31 cellular contexts compared by ENCODE assay signal in genomic region chr1:42908046-42908445, GRCh38.
"Had no signal": no experiment of that assay in that cellular context is flagged by ENCODE, and none has a peak within 500 bp of the region (broad histone marks: within the 10 kb centered on the region; RNA-seq: fewer than 3 reads in every experiment).

No MANE protein-coding gene starts in this region.

- H3K4me1 ChIP-seq: ascending aorta had no signal

- H3K4me3 ChIP-seq: ascending aorta, cardiac muscle cell had no signal

- H3K9me3 ChIP-seq: ascending aorta had no signal

- H3K27ac ChIP-seq: ascending aorta, cardiac muscle cell, VCaP had no signal

- ATAC-seq: activated CD8-positive, alpha-beta T cell treated with anti-CD3 and anti-CD28 coated beads for 36 hours; activated naive CD8-positive, alpha-beta T cell treated with anti-CD3 and anti-CD28 coated beads, Interleukin-2, amount 50 U/mL, for 24 hours; activated T-cell treated with anti-CD3 and anti-CD28 coated beads, Interleukin-2, amount 50 U/mL, for 4 hours; activated T-cell treated with anti-CD3 and anti-CD28 coated beads, Interleukin-2, amount 50 U/mL, for 72 hours; activated T-helper 17 cell treated with anti-CD3 and anti-CD28 coated beads, Interleukin-2, amount 50 U/mL, for 72 hours had no signal

- FAIRE-seq: TTC549 had no signal

- DNase-seq: activated B cell treated with CpG ODN at 0.5 μM for 24 hours; activated CD4-positive, alpha-beta memory T cell treated with anti-CD3 and anti-CD28 coated beads for 36 hours; activated CD4-positive, alpha-beta T cell treated with anti-CD3 and anti-CD28 coated beads for 4 hours; activated CD4-positive, alpha-beta T cell treated with anti-CD3 and anti-CD28 coated beads, Interleukin-2, amount 10 ng/mL, durations not matched to agents 24 days and 14 days; activated CD4-positive, alpha-beta T cell treated with anti-CD3 and anti-CD28 coated beads, Interleukin-2, amount 50 U/mL, for 1 hour; activated CD4-positive, alpha-beta T cell treated with anti-CD3 and anti-CD28 coated beads, Interleukin-2, amount 50 U/mL, for 4 hours; activated CD4-positive, CD25-positive, alpha-beta regulatory T cell treated with anti-CD3 and anti-CD28 coated beads, Interleukin-2, amount 50 U/mL, for 72 hours; activated CD8-positive, alpha-beta memory T cell treated with anti-CD3 and anti-CD28 coated beads, Interleukin-2, amount 50 U/mL, for 4 hours; activated CD8-positive, alpha-beta T cell treated with anti-CD3 and anti-CD28 coated beads for 36 hours; activated effector memory CD4-positive, alpha-beta T cell treated with anti-CD3 and anti-CD28 coated beads, Interleukin-2, amount 50 U/mL, for 16 hours; activated gamma-delta T cell treated with Interleukin-2 at 50 U/mL for 16 hours; activated naive CD4-positive, alpha-beta T cell; activated naive CD4-positive, alpha-beta T cell treated with anti-CD3 and anti-CD28 coated beads, Interleukin-2, amount 10 ng/mL, durations not matched to agents 7 days and 5 days; activated naive CD8-positive, alpha-beta T cell treated with anti-CD3 and anti-CD28 coated beads, Interleukin-2, amount 10 ng/mL, durations not matched to agents 7 days and 5 days; activated naive CD8-positive, alpha-beta T cell treated with anti-CD3 and anti-CD28 coated beads, Interleukin-2, amount 50 U/mL, for 24 hours; activated T-cell treated with anti-CD3 and anti-CD28 coated beads for 4 hours; activated T-cell treated with anti-CD3 and anti-CD28 coated beads, Interleukin-2, amount 50 U/mL, for 1 hour; activated T-cell treated with anti-CD3 and anti-CD28 coated beads, Interleukin-2, amount 50 U/mL, for 4 hours; activated T-cell treated with anti-CD3 and anti-CD28 coated beads, Interleukin-2, amount 50 U/mL, for 72 hours; amygdala; anterior cingulate cortex; caudate nucleus; cerebellar nuclear complex; T-helper 1 cell; T-helper 2 cell; T-helper 9 cell had no signal

- H3K27me3 ChIP-seq: ascending aorta, cardiac muscle cell had no signal

- H3K36me3 ChIP-seq: ascending aorta, cardiac muscle cell had no signal
